ENCODE assay signal across 1 cellular context in the genomic region with DNA sequence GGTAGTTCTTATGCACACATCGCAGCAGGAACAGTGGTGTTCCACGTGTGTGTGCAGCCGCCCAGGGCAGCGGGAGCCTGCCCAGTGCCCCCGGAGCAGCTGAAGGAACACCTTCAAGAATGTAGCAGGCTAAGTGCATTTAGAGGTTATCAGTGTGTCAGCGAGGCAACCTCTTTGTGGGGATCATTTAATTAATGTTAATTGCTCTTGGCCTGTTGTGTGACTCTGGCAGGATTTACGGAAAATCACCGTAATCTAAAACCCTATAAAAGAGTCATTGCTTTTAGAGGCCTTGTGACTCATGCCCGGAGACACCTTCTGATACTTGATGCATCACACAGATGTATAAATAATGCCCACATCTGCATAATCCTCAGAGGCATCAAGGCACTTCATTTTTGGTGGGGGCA.
TF ChIP-seq lines count a peak whose summit lies in the region.

No MANE protein-coding gene starts in this region.

TF ChIP-seq in HEK293, 187 proteins besides CTCF, POLR2A, EP300 and RAD21 (continued from another document and continues in another):
- no peak for TF ChIP-seq PRDM2 (tag by site-specific recombination; IDR thresholded peaks at IDR 0.05; ENCODE audit: borderline replicate concordance)
- no peak for TF ChIP-seq SALL2 (tag by site-specific recombination; IDR thresholded peaks at IDR 0.05; ENCODE audit: borderline replicate concordance)
- TF ChIP-seq ZNF292 (tag by site-specific recombination; IDR thresholded peaks at IDR 0.05; ENCODE audit: borderline replicate concordance, low read depth) = no peak
- peak; percentile 62; the same call in 1 of the 2 replicates for TF ChIP-seq ZNF501 (tag by site-specific recombination; IDR thresholded peaks at IDR 0.05)
- TF ChIP-seq ZNF324 (tag by site-specific recombination; IDR thresholded peaks at IDR 0.05) = peak; percentile 72; the same call in 1 of the 2 replicates
- no peak for TF ChIP-seq ZNF132 (tag by site-specific recombination; IDR thresholded peaks at IDR 0.05; ENCODE audit: borderline replicate concordance)
- no peak for TF ChIP-seq ZNF610 (tag by site-specific recombination; IDR thresholded peaks at IDR 0.05; ENCODE audit: borderline replicate concordance)
- peak; percentile 32; the same call in 1 of the 2 replicates for TF ChIP-seq ZNF561 (tag by site-specific recombination; IDR thresholded peaks at IDR 0.05; ENCODE audit: borderline replicate concordance)
- no peak for TF ChIP-seq ZNF664 (tag by site-specific recombination; IDR thresholded peaks at IDR 0.05)
- 0 out of 2 replicates have a peak, but pooled peaks have one; percentile 61 for TF ChIP-seq ZNF184 (tag by site-specific recombination; IDR thresholded peaks at IDR 0.05)
- 0 out of 2 replicates have a peak, but pooled peaks have one; percentile 31 for TF ChIP-seq ZNF398 (tag by site-specific recombination; IDR thresholded peaks at IDR 0.05)
- TF ChIP-seq ZNF488 (tag by site-specific recombination; IDR thresholded peaks at IDR 0.05) = no peak
- TF ChIP-seq, protein P1, sequence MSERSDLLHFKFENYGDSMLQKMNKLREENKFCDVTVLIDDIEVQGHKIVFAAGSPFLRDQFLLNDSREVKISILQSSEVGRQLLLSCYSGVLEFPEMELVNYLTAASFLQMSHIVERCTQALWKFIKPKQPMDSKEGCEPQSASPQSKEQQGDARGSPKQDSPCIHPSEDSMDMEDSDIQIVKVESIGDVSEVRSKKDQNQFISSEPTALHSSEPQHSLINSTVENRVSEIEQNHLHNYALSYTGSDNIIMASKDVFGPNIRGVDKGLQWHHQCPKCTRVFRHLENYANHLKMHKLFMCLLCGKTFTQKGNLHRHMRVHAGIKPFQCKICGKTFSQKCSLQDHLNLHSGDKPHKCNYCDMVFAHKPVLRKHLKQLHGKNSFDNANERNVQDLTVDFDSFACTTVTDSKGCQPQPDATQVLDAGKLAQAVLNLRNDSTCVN (tag by site-specific recombination; optimal IDR thresholded peaks at IDR 0.05) = no peak
- no peak for TF ChIP-seq KLF7 (tag by site-specific recombination; IDR thresholded peaks at IDR 0.05; ENCODE audit: borderline replicate concordance)
- no peak for TF ChIP-seq ZNF302 (tag by site-specific recombination; IDR thresholded peaks at IDR 0.05; ENCODE audit: low read depth)
- TF ChIP-seq KLF9 (tag by site-specific recombination; IDR thresholded peaks at IDR 0.05; ENCODE audit: low read depth) = no peak
- no peak for TF ChIP-seq RBAK (tag by site-specific recombination; IDR thresholded peaks at IDR 0.05)
- TF ChIP-seq ZBTB49 (tag by site-specific recombination; IDR thresholded peaks at IDR 0.05; ENCODE audit: low read depth) = no peak
- TF ChIP-seq ZNF600 (tag by site-specific recombination; IDR thresholded peaks at IDR 0.05) = 0 out of 2 replicates have a peak, but pooled peaks have one; percentile 13
- no peak for TF ChIP-seq ZNF785 (tag by site-specific recombination; IDR thresholded peaks at IDR 0.05)
- TF ChIP-seq GLI4 (tag by site-specific recombination; IDR thresholded peaks at IDR 0.05) = no peak
- TF ChIP-seq OSR2 (tag by site-specific recombination; IDR thresholded peaks at IDR 0.05) = peak; percentile 87
- no peak for TF ChIP-seq ZNF544 (tag by site-specific recombination; IDR thresholded peaks at IDR 0.05)
- no peak for TF ChIP-seq ZNF529 (tag by site-specific recombination; IDR thresholded peaks at IDR 0.05; ENCODE audit: insufficient replicate concordance)
- no peak for TF ChIP-seq ZIC2 (tag by site-specific recombination; IDR thresholded peaks at IDR 0.05)
- no peak for TF ChIP-seq ZNF174 (tag by site-specific recombination; IDR thresholded peaks at IDR 0.05)
- TF ChIP-seq GLI2 (tag by site-specific recombination; IDR thresholded peaks at IDR 0.05; ENCODE audit: borderline replicate concordance, low read depth) = peak; percentile 61; the same call in 1 of the 2 replicates
- no peak for TF ChIP-seq ZNF623 (tag by site-specific recombination; IDR thresholded peaks at IDR 0.05)
- TF ChIP-seq, protein P2, sequence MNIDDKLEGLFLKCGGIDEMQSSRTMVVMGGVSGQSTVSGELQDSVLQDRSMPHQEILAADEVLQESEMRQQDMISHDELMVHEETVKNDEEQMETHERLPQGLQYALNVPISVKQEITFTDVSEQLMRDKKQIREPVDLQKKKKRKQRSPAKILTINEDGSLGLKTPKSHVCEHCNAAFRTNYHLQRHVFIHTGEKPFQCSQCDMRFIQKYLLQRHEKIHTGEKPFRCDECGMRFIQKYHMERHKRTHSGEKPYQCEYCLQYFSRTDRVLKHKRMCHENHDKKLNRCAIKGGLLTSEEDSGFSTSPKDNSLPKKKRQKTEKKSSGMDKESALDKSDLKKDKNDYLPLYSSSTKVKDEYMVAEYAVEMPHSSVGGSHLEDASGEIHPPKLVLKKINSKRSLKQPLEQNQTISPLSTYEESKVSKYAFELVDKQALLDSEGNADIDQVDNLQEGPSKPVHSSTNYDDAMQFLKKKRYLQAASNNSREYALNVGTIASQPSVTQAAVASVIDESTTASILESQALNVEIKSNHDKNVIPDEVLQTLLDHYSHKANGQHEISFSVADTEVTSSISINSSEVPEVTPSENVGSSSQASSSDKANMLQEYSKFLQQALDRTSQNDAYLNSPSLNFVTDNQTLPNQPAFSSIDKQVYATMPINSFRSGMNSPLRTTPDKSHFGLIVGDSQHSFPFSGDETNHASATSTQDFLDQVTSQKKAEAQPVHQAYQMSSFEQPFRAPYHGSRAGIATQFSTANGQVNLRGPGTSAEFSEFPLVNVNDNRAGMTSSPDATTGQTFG (tag by site-specific recombination; IDR thresholded peaks at IDR 0.05; ENCODE audit: borderline replicate concordance) = no peak
- TF ChIP-seq ZNF394 (tag by site-specific recombination; IDR thresholded peaks at IDR 0.05; ENCODE audit: borderline replicate concordance) = peak; percentile 83
- peak; percentile 74; the same call in 1 of the 2 replicates for TF ChIP-seq BCL11A (tag by site-specific recombination; IDR thresholded peaks at IDR 0.05; ENCODE audit: low read depth)
- no peak for TF ChIP-seq EGR2 (tag by site-specific recombination; IDR thresholded peaks at IDR 0.05; ENCODE audit: low read depth)
- TF ChIP-seq ZNF555 (tag by site-specific recombination; conservative IDR thresholded peaks at IDR 0.05) = no peak
- TF ChIP-seq MYNN (tag by site-specific recombination; IDR thresholded peaks at IDR 0.05; ENCODE audit: borderline replicate concordance) = no peak
- no peak for TF ChIP-seq ZNF280D (tag by site-specific recombination; IDR thresholded peaks at IDR 0.05)
- TF ChIP-seq ZNF155 (tag by site-specific recombination; IDR thresholded peaks at IDR 0.05) = no peak
- TF ChIP-seq ZNF830 (tag by site-specific recombination; IDR thresholded peaks at IDR 0.05; ENCODE audit: low read depth) = no peak
- TF ChIP-seq ZNF266 (tag by site-specific recombination; IDR thresholded peaks at IDR 0.05; ENCODE audit: low read depth) = no peak
- TF ChIP-seq ZSCAN4 (tag by site-specific recombination; IDR thresholded peaks at IDR 0.05) = no peak
- TF ChIP-seq SCRT1 (tag by site-specific recombination; IDR thresholded peaks at IDR 0.05; ENCODE audit: borderline replicate concordance) = peak; percentile 75; the same call in 1 of the 2 replicates
